Comparison of ENCODE assay signal across 9 cellular contexts in genomic region chr22:40257979-40258378, GRCh38.
DNase-seq lines count a peak whose midpoint lies in the region; ATAC-seq and TF ChIP-seq lines count a peak whose summit lies in the region.
"Had no signal": no experiment of that assay in that cellular context is flagged by ENCODE, and none has a peak within 500 bp of the region (broad histone marks: within the 10 kb centered on the region; RNA-seq: fewer than 3 reads in every experiment).

No MANE protein-coding gene starts in this region.

- H3K36me3 Mint-ChIP-seq in nephron progenitor cell (ENCODE audit: low read depth), result peaks cover 64% of the 10 kb centered on the region
- peaks cover 49% of the 10 kb centered on the region for H3K36me3 Mint-ChIP-seq in stimulated activated memory B cell treated with anti-CD40 and anti-IgM and Interleukin-4, amounts not matched to agents 10 μg/mL and 1 μg/mL and 100 μg/mL, for 72 hours

- H3K27me3 ChIP-seq in GM23248 (replicated peaks; ENCODE audit: insufficient read depth), result no peaks in the 10 kb centered on the region
- H3K27me3 ChIP-seq in RWPE2 (ENCODE audit: insufficient read depth, poor library complexity, severe bottlenecking), result no peaks in the 10 kb centered on the region

- peak overlapping the region; percentile 5 for H3K4me2 ChIP-seq in GM23248 (ENCODE audit: unreplicated experiment)

- H3K79me2 ChIP-seq in GM23248 (ENCODE audit: insufficient read depth), result peaks cover 48% of the 10 kb centered on the region

- H3K27ac ChIP-seq in GM23248, result peak overlapping the region; percentile 25
- H3K27ac ChIP-seq in RWPE2 (ENCODE audit: poor library complexity, severe bottlenecking), result peak overlapping the region; percentile 93

- H3K9me3 ChIP-seq in GM23248 (ENCODE audit: low read depth) (no peaks in the 10 kb centered on the region), RWPE2 (ENCODE audit: severe bottlenecking) (no peaks in the 10 kb centered on the region)

- H3K27me3 Mint-ChIP-seq in nephron progenitor cell (ENCODE audit: low read depth, poor library complexity), result no peaks in the 10 kb centered on the region
- H3K27me3 Mint-ChIP-seq in stimulated activated memory B cell treated with anti-CD40 and anti-IgM and Interleukin-4, amounts not matched to agents 10 μg/mL and 1 μg/mL and 100 μg/mL, for 72 hours, result no peaks in the 10 kb centered on the region
- H3K27me3 Mint-ChIP-seq: dendritic cell treated with granulocyte-macrophage colony-stimulating factor and Interleukin-4, amounts not matched to agents 40 ng/mL and 50 ng/mL, for 4 days had no signal

- H3F3A ChIP-seq in GM23248 (ENCODE audit: insufficient read depth), result peaks cover 21% of the 10 kb centered on the region

- no peaks in the 10 kb centered on the region for H3K9me2 ChIP-seq in GM23248 (ENCODE audit: insufficient read depth)

- 100% methylated on average over 1 of the region's 1 CpG for WGBS in GM23248 (ENCODE audit: low coverage in 1 of 2, low lambda C conversion rate in 2 of 2, missing lambda C conversion rate in 2 of 2), 2 experiments

- H3K4me1 ChIP-seq in GM23248 (ENCODE audit: insufficient read depth) (peaks cover 9% of the 10 kb centered on the region), RWPE2 (ENCODE audit: insufficient read depth, poor library complexity, severe bottlenecking) (peaks cover 34% of the 10 kb centered on the region)

- H3K4me1 Mint-ChIP-seq in nephron progenitor cell, result peaks cover 26% of the 10 kb centered on the region
- H3K4me1 Mint-ChIP-seq in stimulated activated memory B cell treated with anti-CD40 and anti-IgM and Interleukin-4, amounts not matched to agents 10 μg/mL and 1 μg/mL and 100 μg/mL, for 72 hours, result peaks cover 19% of the 10 kb centered on the region

- H3K36me3 ChIP-seq in GM23248 (ENCODE audit: low read depth) (0 out of 2 replicates have a peak, but pooled peaks cover 6% of the 10 kb centered on the region), RWPE2 (ENCODE audit: low read depth) (peaks cover 18% of the 10 kb centered on the region; the same call in 1 of the 2 replicates)

- DNase-seq in GM23248, result peak; percentile 50
- DNase-seq in RWPE2 (ENCODE audit: low spot score), result no peak
- peak; percentile 61 for DNase-seq in choroid plexus epithelial cell (ENCODE audit: low read depth)
- DNase-seq in nephron progenitor cell, result no peak
- DNase-seq in cerebellar cortex (ENCODE audit: low spot score), result no peak
- no peak for DNase-seq in NCI-H2081 (lab: John Stamatoyannopoulos, UW)
- DNase-seq: NCI-H748 treated with DMSO at 0.1 percent for 48 hours had no signal

- peak overlapping the region; percentile 25 for H3K27ac Mint-ChIP-seq in nephron progenitor cell
- no peak overlapping the region for H3K27ac Mint-ChIP-seq in stimulated activated memory B cell treated with anti-CD40 and anti-IgM and Interleukin-4, amounts not matched to agents 10 μg/mL and 1 μg/mL and 100 μg/mL, for 72 hours
- H3K27ac Mint-ChIP-seq: dendritic cell treated with granulocyte-macrophage colony-stimulating factor and Interleukin-4, amounts not matched to agents 40 ng/mL and 50 ng/mL, for 4 days had no signal

- TF ChIP-seq CTCF in RWPE2 (IDR thresholded peaks at IDR 0.05; ENCODE audit: poor library complexity, severe bottlenecking), result no peak
- TF ChIP-seq CTCF in choroid plexus epithelial cell (conservative IDR thresholded peaks at IDR 0.05; ENCODE audit: low read depth, low read length), result no peak
- no peak for TF ChIP-seq CTCF in nephron progenitor cell (IDR thresholded peaks at IDR 0.05)

- no peaks in the 10 kb centered on the region for H3K9me3 Mint-ChIP-seq in nephron progenitor cell
- no peaks in the 10 kb centered on the region for H3K9me3 Mint-ChIP-seq in stimulated activated memory B cell treated with anti-CD40 and anti-IgM and Interleukin-4, amounts not matched to agents 10 μg/mL and 1 μg/mL and 100 μg/mL, for 72 hours
- H3K9me3 Mint-ChIP-seq: dendritic cell treated with granulocyte-macrophage colony-stimulating factor and Interleukin-4, amounts not matched to agents 40 ng/mL and 50 ng/mL, for 4 days had no signal

- ATAC-seq in RWPE2 (ENCODE audit: low read depth), result no peak; the same call in 2 of the 3 replicates
- no peak for ATAC-seq in stimulated activated memory B cell treated with anti-CD40 and anti-IgM and Interleukin-4, amounts not matched to agents 10 μg/mL and 1 μg/mL and 100 μg/mL, for 72 hours

- H3K4me3 ChIP-seq in GM23248, result no peak overlapping the region
- no peak overlapping the region for H3K4me3 ChIP-seq in RWPE2 (ENCODE audit: severe bottlenecking)
- H3K4me3 ChIP-seq in choroid plexus epithelial cell (ENCODE audit: low read depth, low read length), result no peak overlapping the region

- no peak overlapping the region for H3K9ac ChIP-seq in GM23248

- in situ Hi-C loops in GM23248 (cut with MboI), result no loop called here

- H2AFZ ChIP-seq in GM23248, result no peak overlapping the region

- H4K20me1 ChIP-seq in GM23248 (ENCODE audit: insufficient read depth), result no peaks in the 10 kb centered on the region

- H3K4me3 Mint-ChIP-seq in nephron progenitor cell, result no peak overlapping the region
- H3K4me3 Mint-ChIP-seq in stimulated activated memory B cell treated with anti-CD40 and anti-IgM and Interleukin-4, amounts not matched to agents 10 μg/mL and 1 μg/mL and 100 μg/mL, for 72 hours, result no peak overlapping the region
- H3K4me3 Mint-ChIP-seq: dendritic cell treated with granulocyte-macrophage colony-stimulating factor and Interleukin-4, amounts not matched to agents 40 ng/mL and 50 ng/mL, for 4 days had no signal

Comparison
In these comparisons a context has a peak if more than half of its experiments do, and no peak if none do; other contexts are left out.
1. DNase-seq: peak in GM23248 (single experiment) and choroid plexus epithelial cell (single experiment); none in RWPE2 (single experiment), nephron progenitor cell (single experiment), cerebellar cortex (single experiment) and NCI-H2081 (0 of 2).